ENCODE assay signal across 26 cellular contexts in the genomic region with DNA sequence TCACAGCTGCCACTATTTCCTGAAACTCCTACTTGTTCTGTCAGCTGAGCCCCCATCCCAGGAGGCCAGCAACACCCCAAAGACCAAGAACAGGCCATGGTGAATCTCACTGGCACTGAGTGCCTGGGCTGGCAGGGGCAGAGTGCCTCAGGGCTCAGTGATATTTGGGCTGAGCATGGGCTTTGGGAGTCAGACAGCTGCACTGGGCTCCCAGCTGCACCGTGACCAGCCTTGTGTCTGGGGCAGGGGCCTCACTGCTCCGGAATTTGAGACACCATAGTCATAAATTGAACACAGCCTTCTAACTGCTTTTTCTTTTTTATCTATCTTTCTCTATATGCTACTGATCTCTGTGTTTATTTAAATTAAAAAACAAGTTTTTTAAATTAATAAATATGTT.
"Had no signal": no experiment of that assay in that cellular context is flagged by ENCODE, and none has a peak within 500 bp of the region (broad histone marks: within the 10 kb centered on the region; RNA-seq: fewer than 3 reads in every experiment).

No MANE protein-coding gene starts in this region.

- H3K27ac ChIP-seq: stomach, suprapubic skin, testis, thoracic aorta, thyroid gland, tibial artery, tibial nerve, transverse colon, upper lobe of left lung, upper lobe of right lung, uterus, vagina had no signal

- H3K4me1 ChIP-seq: stomach, suprapubic skin, thyroid gland, tibial artery, tibial nerve, transverse colon, upper lobe of left lung, upper lobe of right lung, uterus, vagina had no signal

- H3K27me3 ChIP-seq: suprapubic skin, testis, thyroid gland, tibial artery, tibial nerve, transverse colon, upper lobe of left lung, upper lobe of right lung, uterus, vagina had no signal

- ATAC-seq: stimulated activated effector memory CD8-positive, alpha-beta T cell treated with anti-CD3 and anti-CD28 coated beads, Interleukin-12 subunit alpha, Interleukin-12 subunit beta, amount 100 ng/mL, for 72 hours; stimulated activated memory B cell treated with anti-CD40 and anti-IgM and Interleukin-4, amounts not matched to agents 10 μg/mL and 1 μg/mL and 100 μg/mL, for 72 hours; stimulated activated naive B cell treated with anti-CD40 and anti-IgM and Interleukin-4, amounts not matched to agents 10 μg/mL and 1 μg/mL and 100 μg/mL, for 72 hours; stimulated activated naive CD8-positive, alpha-beta T cell treated with anti-CD3 and anti-CD28 coated beads, Interleukin-15, amount 100 ng/mL, for 72 hours; stimulated activated naive CD8-positive, alpha-beta T cell treated with anti-CD3 and anti-CD28 coated beads, Interleukin-15, Interleukin-2, amounts not matched to agents 100 U/mL and 50 U/mL, for 24 hours; upper lobe of right lung had no signal

- H3K36me3 ChIP-seq: stomach, suprapubic skin, thoracic aorta, thyroid gland, tibial artery, tibial nerve, transverse colon, upper lobe of left lung, upper lobe of right lung, uterus, vagina had no signal

- DNase-seq: stimulated activated CD4-positive, alpha-beta T cell treated with anti-CD3 and anti-CD28 coated beads, Interleukin-2, amount 100 ng/mL, for 48 hours; stimulated activated CD4-positive, alpha-beta T cell treated with anti-CD3 and anti-CD28 coated beads, Interleukin-4, amount 100 ng/mL, for 1 hour; stimulated activated CD4-positive, alpha-beta T cell treated with anti-CD3 and anti-CD28 coated beads, Interleukin-4, amount 100 ng/mL, for 24 hours; stimulated activated CD4-positive, alpha-beta T cell treated with anti-CD3 and anti-CD28 coated beads, Interleukin-4, amount 100 ng/mL, for 4 hours; stimulated activated CD8-positive, alpha-beta memory T cell treated with anti-CD3 and anti-CD28 coated beads, Interleukin-4, amount 100 ng/mL, for 48 hours; stimulated activated naive B cell treated with anti-CD40 and anti-IgM and Interleukin-4, amounts not matched to agents 10 μg/mL and 1 μg/mL and 100 μg/mL, for 72 hours; stimulated activated naive CD4-positive, alpha-beta T cell; stimulated activated naive CD4-positive, alpha-beta T cell treated with Interleukin-2 at 50 U/mL for 16 hours; stimulated activated naive CD8-positive, alpha-beta T cell treated with anti-CD3 and anti-CD28 coated beads, Interleukin-15, amount 100 ng/mL, for 72 hours; stimulated activated naive CD8-positive, alpha-beta T cell treated with anti-CD3 and anti-CD28 coated beads, Interleukin-15, Interleukin-2, amounts not matched to agents 100 U/mL and 50 U/mL, for 24 hours; stomach; substantia nigra; testis; thyroid gland; tibial artery; transverse colon; trophoblast cell; upper lobe of left lung; upper lobe of right lung; uterus had no signal

- H3K4me3 ChIP-seq: stomach, suprapubic skin, testis, thoracic aorta, thyroid gland, tibial artery, tibial nerve, transverse colon, upper lobe of left lung, upper lobe of right lung, uterus, vagina had no signal

- H3K9me3 ChIP-seq: suprapubic skin, testis, thoracic aorta, thyroid gland, tibial artery, transverse colon, upper lobe of right lung, uterus, vagina had no signal
